8 cellular contexts compared by ENCODE assay signal in the genomic region with DNA sequence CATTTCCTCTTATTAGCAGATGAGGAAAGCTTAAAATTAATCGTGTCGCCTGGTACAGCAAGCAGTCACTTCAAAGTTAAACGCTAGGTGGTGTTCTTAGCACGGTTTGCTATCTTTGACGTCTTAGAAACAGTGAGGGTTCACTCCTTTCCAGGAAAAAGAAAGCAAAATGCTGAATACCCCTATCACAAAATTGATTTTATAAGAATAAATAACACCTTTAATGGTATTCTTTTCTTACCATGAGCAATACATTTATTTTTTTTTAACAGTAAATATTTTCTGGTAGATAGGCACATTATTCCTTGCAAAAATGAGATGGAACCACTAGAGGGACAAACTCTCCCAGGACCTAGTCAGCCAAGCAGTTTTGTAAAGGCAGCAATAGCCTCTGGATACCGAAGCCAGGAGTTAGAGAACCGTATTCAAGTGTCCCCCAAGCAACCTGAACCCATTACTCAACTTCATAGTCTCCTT.
DNase-seq lines count a peak whose midpoint lies in the region; ATAC-seq and TF ChIP-seq lines count a peak whose summit lies in the region.

No MANE protein-coding gene starts in this region.

- ATAC-seq in HG03139 (IDR thresholded peaks at IDR 0.05; ENCODE audit: unreplicated experiment) (peak; percentile 65), thoracic aorta (ENCODE audit: insufficient number of reproducible peaks, low FRiP score, low read depth) (no peak)

- H3K4me3 ChIP-seq in A673 (ENCODE audit: low read depth, low read length, poor library complexity, severe bottlenecking) (no peak overlapping the region), thoracic aorta (peak overlapping the region; percentile 32)

- BruUV-seq in A673 (replicated peaks; lab: Mats Ljungman, UMichigan): no TSS peak

- DNase-seq in A673 (ENCODE audit: low spot score): peak; percentile 48
- DNase-seq in NCI-H510A (lab: John Stamatoyannopoulos, UW): peak; percentile 23
- peak; percentile 70 for DNase-seq in astrocyte of the hippocampus (ENCODE audit: low read depth, low spot score)
- DNase-seq in iPS-NIHi11 (ENCODE audit: low spot score): peak; percentile 62
- DNase-seq in thoracic aorta (ENCODE audit: low spot score): no peak
- no peak for DNase-seq in GOT3 (lab: John Stamatoyannopoulos, UW)

- H3K27ac ChIP-seq in A673 (ENCODE audit: low read depth, low read length, poor library complexity, severe bottlenecking) (no peak overlapping the region), thoracic aorta (no peak overlapping the region)

- CTCF ChIA-PET in A673 (lab: Charles Lee): interaction anchor here (0.6 to 1.5 kb wide), 5 partner anchors 350 to 654 kb away, joined by 3 to 6 read pairs (median 3); a partner anchor contains a TSS

- H3K27me3 ChIP-seq in A673 (replicated peaks; ENCODE audit: insufficient read depth, low read depth, low read length, poor library complexity) (no peaks in the 10 kb centered on the region), thoracic aorta (replicated peaks; ENCODE audit: insufficient read depth) (no peaks in the 10 kb centered on the region)

- POLR2A ChIA-PET in A673 (lab: Charles Lee; ENCODE audit: low non-redundant PET): no interaction called here

- no peaks in the 10 kb centered on the region for H3K4me1 ChIP-seq in A673 (ENCODE audit: insufficient read depth, low read length, poor library complexity, severe bottlenecking)
- H3K4me1 ChIP-seq in thoracic aorta (ENCODE audit: control insufficient read depth in 1 of 2, low read depth in 2 of 2): no peaks in the 10 kb centered on the region

- H3K9me3 ChIP-seq in A673 (ENCODE audit: low read depth, low read length, poor library complexity, severe bottlenecking) (no peaks in the 10 kb centered on the region), thoracic aorta (no peaks in the 10 kb centered on the region)

- TF ChIP-seq CTCF in A673 (conservative IDR thresholded peaks at IDR 0.05; ENCODE audit: low read depth, low read length): peak; percentile 75
- TF ChIP-seq CTCF in GM12873 (IDR thresholded peaks at IDR 0.05; ENCODE audit: insufficient read depth, low read depth, low read length, missing control alignments): peak; percentile 57
- TF ChIP-seq CTCF in thoracic aorta (IDR thresholded peaks at IDR 0.05): peak; percentile 62

- H3K36me3 ChIP-seq in A673 (ENCODE audit: insufficient read depth, low read length, poor library complexity, severe bottlenecking): no peaks in the 10 kb centered on the region
- no peaks in the 10 kb centered on the region for H3K36me3 ChIP-seq in thoracic aorta

- intact Hi-C loops in A673 (cut with micrococcal nuclease; ENCODE audit: unreplicated experiment): loop anchor here (2.0 kb wide), 1 partner anchor 349 kb away; no protein-coding TSS in a partner anchor

Comparison
In these comparisons a context has a peak if more than half of its experiments do, and no peak if none do; other contexts are left out.
1. DNase-seq: peak in A673 (single experiment), NCI-H510A (single experiment), astrocyte of the hippocampus (single experiment) and iPS-NIHi11 (single experiment); none in thoracic aorta (single experiment) and GOT3 (single experiment).
2. Peak in every context shown above with its lines, with median percentiles within 50 percentile points of each other: CTCF ChIP-seq.